Comparison of ENCODE assay signal across 22 cellular contexts in the genomic region with DNA sequence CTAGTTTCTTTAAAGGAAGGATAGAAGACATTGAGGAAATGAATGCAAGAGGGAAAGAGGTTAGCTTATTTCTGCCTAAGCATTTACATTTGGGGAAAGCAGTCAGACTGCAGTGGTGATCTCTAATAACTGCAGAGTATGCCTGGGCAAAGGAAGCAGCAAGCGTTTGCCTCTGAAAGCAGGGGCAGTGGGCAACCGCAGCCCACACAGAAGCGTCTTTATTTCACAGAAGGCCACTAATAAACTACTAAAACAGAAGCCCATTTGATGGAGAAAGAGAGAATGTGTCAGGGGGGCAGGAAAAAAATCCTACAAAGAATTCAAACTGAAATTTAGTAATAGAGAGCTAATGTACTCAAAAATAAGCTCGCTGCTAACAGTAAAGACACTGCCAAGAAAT. TPM values are rescaled to one million over a fixed set of nuclear protein-coding genes. Genes with fewer than 3 reads are reported as not detected.
"Had no signal": no experiment of that assay in that cellular context is flagged by ENCODE, and none has a peak within 500 bp of the region (broad histone marks: within the 10 kb centered on the region; RNA-seq: fewer than 3 reads in every experiment).

No MANE protein-coding gene starts in this region.

- H3K9me3 ChIP-seq: esophagus squamous epithelium, left ventricle myocardium inferior, lower lobe of right lung, neutrophil, sigmoid colon, tibial artery, upper lobe of right lung, vagina had no signal

- H2AFZ ChIP-seq: hepatocyte had no signal

- DNase-seq: effector memory CD8-positive, alpha-beta T cell; esophagus squamous epithelium; foreskin fibroblast; kidney; left cardiac atrium; left ventricle myocardium inferior; lower lobe of right lung; mesendoderm; naive B cell; sigmoid colon; stimulated activated naive CD8-positive, alpha-beta T cell treated with anti-CD3 and anti-CD28 coated beads, Interleukin-15, Interleukin-2, amounts not matched to agents 100 U/mL and 50 U/mL, for 24 hours; tibial artery; upper lobe of right lung had no signal

- H3K4me1 ChIP-seq: esophagus squamous epithelium, left ventricle myocardium inferior, lower lobe of right lung, sigmoid colon, tibial artery, upper lobe of right lung, vagina had no signal

- H3K4me3 Mint-ChIP-seq: dendritic cell treated with granulocyte-macrophage colony-stimulating factor and Interleukin-4, amounts not matched to agents 40 ng/mL and 50 ng/mL, for 4 days; effector memory CD8-positive, alpha-beta T cell; naive B cell; nephron had no signal

- H3K4me2 ChIP-seq: hepatocyte had no signal

- H3K36me3 ChIP-seq: esophagus squamous epithelium, left ventricle myocardium inferior, lower lobe of right lung, neutrophil, sigmoid colon, tibial artery, upper lobe of right lung, vagina had no signal

- H3K4me3 ChIP-seq: esophagus squamous epithelium, hepatocyte, left ventricle myocardium inferior, lower lobe of right lung, sigmoid colon, skin epidermis, tibial artery, upper lobe of right lung, vagina had no signal

- H3K79me2 ChIP-seq: hepatocyte had no signal

- H3K36me3 Mint-ChIP-seq: naive B cell had no signal

- H3K4me1 Mint-ChIP-seq: naive B cell, nephron had no signal

- ATAC-seq: effector memory CD8-positive, alpha-beta T cell; left cardiac atrium; lower lobe of right lung; stimulated activated naive CD8-positive, alpha-beta T cell treated with anti-CD3 and anti-CD28 coated beads, Interleukin-15, Interleukin-2, amounts not matched to agents 100 U/mL and 50 U/mL, for 24 hours; upper lobe of right lung had no signal

- H3K27ac ChIP-seq: epithelial cell of prostate, esophagus squamous epithelium, hepatocyte, left ventricle myocardium inferior, lower lobe of right lung, neutrophil, skin epidermis, tibial artery, upper lobe of right lung, vagina had no signal

- H3K9me3 Mint-ChIP-seq: nephron had no signal

- H3K27me3 Mint-ChIP-seq: dendritic cell treated with granulocyte-macrophage colony-stimulating factor and Interleukin-4, amounts not matched to agents 40 ng/mL and 50 ng/mL, for 4 days; effector memory CD8-positive, alpha-beta T cell; naive B cell had no signal

- H3K27me3 ChIP-seq: esophagus squamous epithelium, hepatocyte, neutrophil, sigmoid colon, tibial artery, upper lobe of right lung, vagina had no signal

- H3K27ac Mint-ChIP-seq: dendritic cell treated with granulocyte-macrophage colony-stimulating factor and Interleukin-4, amounts not matched to agents 40 ng/mL and 50 ng/mL, for 4 days; effector memory CD8-positive, alpha-beta T cell; naive B cell; nephron had no signal

RNA-seq across cellular contexts. Expression of gene LRRTM4, which starts 53.1 kb away (rescaled TPM):
- total RNA-seq: esophagus squamous epithelium, osteoblast, pulmonary artery endothelial cell had no signal
